ENCODE assay signal across 12 cellular contexts in genomic region chrX:130100180-130100579, GRCh38. TPM values are rescaled to one million over a fixed set of nuclear protein-coding genes. Genes with fewer than 3 reads are reported as not detected.
DNase-seq lines count a peak whose midpoint lies in the region; ATAC-seq and TF ChIP-seq lines count a peak whose summit lies in the region.
"Had no signal": no experiment of that assay in that cellular context is flagged by ENCODE, and none has a peak within 500 bp of the region (broad histone marks: within the 10 kb centered on the region; RNA-seq: fewer than 3 reads in every experiment).

No MANE protein-coding gene starts in this region.

- H3K4me1 ChIP-seq in breast epithelium, result no peaks in the 10 kb centered on the region
- peaks cover 32% of the 10 kb centered on the region for H3K4me1 ChIP-seq in lower lobe of right lung
- H3K4me1 ChIP-seq in uterus, result no peaks in the 10 kb centered on the region

- H3K36me3 ChIP-seq in breast epithelium (no peaks in the 10 kb centered on the region), lower lobe of right lung (no peaks in the 10 kb centered on the region), uterus (no peaks in the 10 kb centered on the region)

- intact Hi-C loops in breast epithelium (cut with DNase I; ENCODE audit: low total_unique reads), result no loop called here
- intact Hi-C loops in lower lobe of right lung (cut with DNase I), result no loop called here
- intact Hi-C loops in uterus (cut with DNase I; ENCODE audit: low total_unique reads), result no loop called here

- H3K4me1 Mint-ChIP-seq in activated T-cell treated with anti-CD3 and anti-CD28 coated beads, Interleukin-2, amount 50 U/mL, for 24 hours (ENCODE audit: low read depth), result peaks cover 72% of the 10 kb centered on the region
- peaks cover 49% of the 10 kb centered on the region for H3K4me1 Mint-ChIP-seq in activated T-cell treated with anti-CD3 and anti-CD28 coated beads, Interleukin-2, amount 50 U/mL, for 72 hours (ENCODE audit: low read depth)

- no peaks in the 10 kb centered on the region for H3K9me3 Mint-ChIP-seq in activated T-cell treated with anti-CD3 and anti-CD28 coated beads, Interleukin-2, amount 50 U/mL, for 24 hours
- H3K9me3 Mint-ChIP-seq in activated T-cell treated with anti-CD3 and anti-CD28 coated beads, Interleukin-2, amount 50 U/mL, for 72 hours, result no peaks in the 10 kb centered on the region

- H3K27me3 Mint-ChIP-seq in activated T-cell treated with anti-CD3 and anti-CD28 coated beads, Interleukin-2, amount 50 U/mL, for 24 hours, result peaks cover 4% of the 10 kb centered on the region
- H3K27me3 Mint-ChIP-seq in activated T-cell treated with anti-CD3 and anti-CD28 coated beads, Interleukin-2, amount 50 U/mL, for 72 hours (ENCODE audit: low read depth), result peaks cover 6% of the 10 kb centered on the region

- H3K36me3 Mint-ChIP-seq in activated T-cell treated with anti-CD3 and anti-CD28 coated beads, Interleukin-2, amount 50 U/mL, for 24 hours (ENCODE audit: low read depth), result peaks cover 13% of the 10 kb centered on the region
- H3K36me3 Mint-ChIP-seq in activated T-cell treated with anti-CD3 and anti-CD28 coated beads, Interleukin-2, amount 50 U/mL, for 72 hours (ENCODE audit: insufficient read depth in 2 of 2), result peaks cover 0 to 2% of the 10 kb centered on the region in 2 donors

- no peak overlapping the region for H3K4me3 Mint-ChIP-seq in activated T-cell treated with anti-CD3 and anti-CD28 coated beads, Interleukin-2, amount 50 U/mL, for 24 hours
- H3K4me3 Mint-ChIP-seq in activated T-cell treated with anti-CD3 and anti-CD28 coated beads, Interleukin-2, amount 50 U/mL, for 72 hours, result no peak overlapping the region

- H3K27me3 ChIP-seq in breast epithelium, result peaks cover 0 to 8% of the 10 kb centered on the region in 2 donors
- H3K27me3 ChIP-seq in lower lobe of right lung (ENCODE audit: low read depth), result no peaks in the 10 kb centered on the region
- H3K27me3 ChIP-seq in uterus, result no peaks in the 10 kb centered on the region

- DNase-seq in activated T-cell treated with anti-CD3 and anti-CD28 coated beads, Interleukin-2, amount 50 U/mL, for 24 hours, result no peak
- DNase-seq in activated T-cell treated with anti-CD3 and anti-CD28 coated beads, Interleukin-2, amount 50 U/mL, for 72 hours, result no peak
- DNase-seq in breast epithelium (ENCODE audit: low spot score in 2 of 2) (peak in 1 of 2 donors; percentile 55), lower lobe of right lung (no peak), uterus (peak; percentile 70)
- no peak for DNase-seq in stimulated activated CD4-positive, alpha-beta T cell treated with anti-CD3 and anti-CD28 coated beads, Interleukin-4, amount 100 ng/mL, for 24 hours
- no peak for DNase-seq in activated T-cell treated with anti-CD3 and anti-CD28 coated beads, Interleukin-2, amount 50 U/mL, for 1 hour
- DNase-seq: activated effector memory CD4-positive, alpha-beta T cell treated with anti-CD3 and anti-CD28 coated beads, Interleukin-2, amount 50 U/mL, for 16 hours; AML-193; Kasumi-1 had no signal

- H3K9me3 ChIP-seq in breast epithelium (no peaks in the 10 kb centered on the region), lower lobe of right lung (no peaks in the 10 kb centered on the region), uterus (no peaks in the 10 kb centered on the region)

- H3K27ac ChIP-seq in breast epithelium (peak overlapping the region; percentile 21 to 66), lower lobe of right lung (no peak overlapping the region), uterus (peak overlapping the region; percentile 19 to 57)

- TF ChIP-seq CTCF in breast epithelium (IDR thresholded peaks at IDR 0.05), result no peak
- TF ChIP-seq CTCF in lower lobe of right lung (IDR thresholded peaks at IDR 0.05), result no peak
- no peak for TF ChIP-seq CTCF in uterus (IDR thresholded peaks at IDR 0.05)

- ATAC-seq in activated T-cell treated with anti-CD3 and anti-CD28 coated beads, Interleukin-2, amount 50 U/mL, for 72 hours (replicated peaks in 1 of 2), result no peak
- peak; percentile 43 to 64 for ATAC-seq in lower lobe of right lung
- ATAC-seq in HG02973 (IDR thresholded peaks at IDR 0.05; ENCODE audit: unreplicated experiment), result no peak

- no peak for TF ChIP-seq POLR2A in breast epithelium (IDR thresholded peaks at IDR 0.05)
- no peak for TF ChIP-seq POLR2A in uterus (IDR thresholded peaks at IDR 0.05)

- no peak overlapping the region for H3K4me3 ChIP-seq in breast epithelium
- no peak overlapping the region for H3K4me3 ChIP-seq in lower lobe of right lung
- no peak overlapping the region for H3K4me3 ChIP-seq in uterus
- H3K4me3 ChIP-seq: skin epidermis had no signal

- H3K27ac Mint-ChIP-seq in activated T-cell treated with anti-CD3 and anti-CD28 coated beads, Interleukin-2, amount 50 U/mL, for 24 hours, result peak overlapping the region; percentile 5
- H3K27ac Mint-ChIP-seq in activated T-cell treated with anti-CD3 and anti-CD28 coated beads, Interleukin-2, amount 50 U/mL, for 72 hours, result no peak overlapping the region

RNA-seq across cellular contexts. Expression of gene ELF4, which starts 10.1 kb away (rescaled TPM):
- 10 to 100 TPM; 37.9 to 41.0 TPM for total RNA-seq in activated T-cell treated with anti-CD3 and anti-CD28 coated beads, Interleukin-2, amount 50 U/mL, for 72 hours
- total RNA-seq in breast epithelium (10 to 100 TPM in 1 of 3 donors, 1 to 10 TPM in 2; 5.3 to 10.7 (median 9.2) TPM), lower lobe of right lung (24.1 TPM), uterus (10 to 100 TPM in 2 of 4 donors, 1 to 10 TPM in 2; 4.6 to 22.3 (median 11.8) TPM)

Comparison
In these comparisons a context has a peak if more than half of its experiments do, and no peak if none do; other contexts are left out.
1. DNase-seq: peak in uterus (2 of 2); none in activated T-cell treated with anti-CD3 and anti-CD28 coated beads, Interleukin-2, amount 50 U/mL, for 24 hours (single experiment), activated T-cell treated with anti-CD3 and anti-CD28 coated beads, Interleukin-2, amount 50 U/mL, for 72 hours (0 of 2), lower lobe of right lung (single experiment), stimulated activated CD4-positive, alpha-beta T cell treated with anti-CD3 and anti-CD28 coated beads, Interleukin-4, amount 100 ng/mL, for 24 hours (single experiment) and activated T-cell treated with anti-CD3 and anti-CD28 coated beads, Interleukin-2, amount 50 U/mL, for 1 hour (single experiment).
2. ATAC-seq: peak in lower lobe of right lung (2 of 2); none in activated T-cell treated with anti-CD3 and anti-CD28 coated beads, Interleukin-2, amount 50 U/mL, for 72 hours (0 of 2) and HG02973 (single experiment).